13 cellular contexts compared by ENCODE assay signal in the genomic region with DNA sequence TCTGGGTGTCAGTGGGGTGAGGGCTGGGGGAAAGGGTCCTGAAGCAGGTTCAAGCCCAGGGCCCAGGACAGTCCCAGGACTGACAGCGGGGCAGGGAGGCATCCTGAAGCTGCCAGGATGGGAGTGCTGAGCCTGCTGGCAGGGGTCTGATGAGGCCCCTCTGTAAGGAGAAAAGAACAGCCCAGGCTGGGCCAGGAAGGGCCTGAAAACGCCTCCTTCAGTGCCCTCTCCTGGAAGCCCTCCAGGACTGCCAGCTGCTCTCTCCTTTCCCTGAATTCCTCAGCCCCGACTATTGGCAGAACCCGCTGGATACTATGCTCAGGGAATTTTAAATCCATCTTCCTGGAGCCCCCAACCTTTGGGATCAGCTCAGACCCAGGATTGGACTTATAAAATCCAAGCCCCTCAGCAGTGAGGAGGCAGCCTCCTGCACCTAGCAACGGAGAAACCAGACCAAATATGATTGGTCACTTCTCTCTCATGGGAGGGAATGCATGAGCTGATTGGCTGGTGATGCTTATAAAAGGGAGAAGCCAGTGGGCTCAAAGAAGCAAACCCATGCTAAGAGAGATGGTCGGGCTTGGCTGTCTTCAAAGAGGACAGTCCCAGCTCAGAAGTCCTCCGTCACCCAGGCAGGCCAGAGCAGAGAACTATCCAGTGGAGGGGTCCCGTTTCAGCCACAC.
DNase-seq lines count a peak whose midpoint lies in the region; ATAC-seq, FAIRE-seq and TF ChIP-seq lines count a peak whose summit lies in the region.
"Had no signal": no experiment of that assay in that cellular context is flagged by ENCODE, and none has a peak within 500 bp of the region (broad histone marks: within the 10 kb centered on the region; RNA-seq: fewer than 3 reads in every experiment).

No MANE protein-coding gene starts in this region.

- H3K9ac ChIP-seq in GM12878 (ENCODE audit: control insufficient read depth, insufficient read depth, low read length): no peak overlapping the region
- H3K9ac ChIP-seq: BLaER1 treated with 17β-estradiol and CSF1 and Interleukin-3, amounts not matched to agents 10 nM and 100 nM had no signal

- SMC1A ChIA-PET in GM12878 (lab: Charles Lee; ENCODE audit: uncharacterized antibody, unreplicated experiment): no interaction called here

- peaks cover 0 to 11% of the 10 kb centered on the region in 2 experiments; a peak in 2 of 4 replicates for H3K27me3 ChIP-seq in GM12878 (replicated peaks in 1 of 2; ENCODE audit: control insufficient read depth in 2 of 2, insufficient read depth in 2 of 2, low read length in 1 of 2)
- H3K27me3 ChIP-seq: BLaER1 treated with 17β-estradiol and CSF1 and Interleukin-3, amounts not matched to agents 10 nM and 100 nM had no signal

- TF ChIP-seq CTCF in HEK293 (tag by site-specific recombination; IDR thresholded peaks at IDR 0.05) (no peak), GM12878 (IDR thresholded peaks at IDR 0.05 in 2 of 3, conservative IDR thresholded peaks at IDR 0.05 in 1 of 3; ENCODE audit: control insufficient read depth in 2 of 3, extremely low read depth in 1 of 3, insufficient read depth in 1 of 3, low read depth in 3 of 3, low read length in 3 of 3) (no peak)

- no peak for TF ChIP-seq RAD21 in GM12878 (IDR thresholded peaks at IDR 0.05; ENCODE audit: insufficient read depth, low read depth, low read length)

- no peaks in the 10 kb centered on the region for H3K79me2 ChIP-seq in GM12878 (ENCODE audit: control insufficient read depth, insufficient read depth, low read length)

- RAD21 ChIA-PET in GM12878 (lab: Charles Lee; ENCODE audit: unreplicated experiment): no interaction called here

- in situ Hi-C loops in GM12878 (cut with MboI): no loop called here

- H3K4me2 ChIP-seq in GM12878 (ENCODE audit: control insufficient read depth, insufficient read depth): no peak overlapping the region
- H3K4me2 ChIP-seq: BLaER1 treated with 17β-estradiol and CSF1 and Interleukin-3, amounts not matched to agents 10 nM and 100 nM had no signal

- H3K36me3 ChIP-seq in HEK293 (ENCODE audit: control insufficient read depth in 2 of 2, insufficient read depth in 1 of 2, low read length in 2 of 2) (no peaks in the 10 kb centered on the region), GM12878 (ENCODE audit: control insufficient read depth in 2 of 2, insufficient read depth in 2 of 2, low read length in 1 of 2) (no peaks in the 10 kb centered on the region)
- H3K36me3 ChIP-seq: BLaER1 treated with 17β-estradiol and CSF1 and Interleukin-3, amounts not matched to agents 10 nM and 100 nM had no signal

- WGBS in GM12878 (ENCODE audit: insufficient coverage, insufficient replicate concordance, low lambda C conversion rate, missing lambda C conversion rate): 5% methylated on average over 8 of the region's 8 CpGs

- CTCF ChIA-PET in HEK293 (lab: Yijun Ruan, JAX): interaction anchor here (0.6 to 1.2 kb wide), 4 partner anchors 15 to 1645 kb away, joined by 3 to 4 read pairs (median 3); no protein-coding TSS in a partner anchor
- CTCF ChIA-PET in GM12878 (lab: Yijun Ruan, JAX): no interaction called here

- H3K27ac ChIP-seq in HEK293 (ENCODE audit: extremely low read depth, low read depth, low read length) (no peak overlapping the region), GM12878 (ENCODE audit: control insufficient read depth, insufficient read depth) (no peak overlapping the region)
- H3K27ac ChIP-seq: BLaER1 treated with 17β-estradiol and CSF1 and Interleukin-3, amounts not matched to agents 10 nM and 100 nM had no signal

- H4K20me1 ChIP-seq in GM12878 (ENCODE audit: control insufficient read depth, insufficient read depth): no peaks in the 10 kb centered on the region
- H4K20me1 ChIP-seq: BLaER1 treated with 17β-estradiol and CSF1 and Interleukin-3, amounts not matched to agents 10 nM and 100 nM had no signal

- BruUV-seq in GM12878 (replicated peaks; lab: Mats Ljungman, UMichigan): no TSS peak

- TF ChIP-seq POLR2A in GM12878 (IDR thresholded peaks at IDR 0.05; ENCODE audit: low read depth, low read length): no peak

- intact Hi-C loops in GM12878 (cut with micrococcal nuclease; ENCODE audit: unreplicated experiment): no loop called here

- H3K9me3 ChIP-seq in HEK293 (ENCODE audit: control insufficient read depth, insufficient read depth, low read depth, low read length): no peaks in the 10 kb centered on the region
- H3K9me3 ChIP-seq in GM12878 (replicated peaks; ENCODE audit: control insufficient read depth, insufficient read depth, low read length): no peaks in the 10 kb centered on the region
- H3K9me3 ChIP-seq: BLaER1 treated with 17β-estradiol and CSF1 and Interleukin-3, amounts not matched to agents 10 nM and 100 nM had no signal

- ATAC-seq in activated CD4-positive, CD25-positive, alpha-beta regulatory T cell treated with anti-CD3 and anti-CD28 coated beads, Interleukin-2, amount 50 U/mL, for 24 hours: no peak
- peak; percentile 82 for ATAC-seq in GM12878

- H3K4me3 ChIP-seq in HEK293 (ENCODE audit: low read depth, low read length) (no peak overlapping the region), GM12878 (no peak overlapping the region)
- H3K4me3 ChIP-seq: BLaER1 treated with 17β-estradiol and CSF1 and Interleukin-3, amounts not matched to agents 10 nM and 100 nM had no signal

- H2AFZ ChIP-seq in GM12878 (ENCODE audit: control insufficient read depth, low read depth, low read length): no peak overlapping the region

- POLR2A ChIA-PET in HEK293 (lab: Yijun Ruan, JAX): no interaction called here
- POLR2A ChIA-PET in GM12878 (lab: Charles Lee): no interaction called here

- TF ChIP-seq EP300 in GM12878 (IDR thresholded peaks at IDR 0.05; ENCODE audit: borderline replicate concordance in 1 of 2, control insufficient read depth in 1 of 2, low read depth in 2 of 2, low read length in 2 of 2): no peak

- DNase-seq in activated CD4-positive, CD25-positive, alpha-beta regulatory T cell treated with anti-CD3 and anti-CD28 coated beads, Interleukin-2, amount 50 U/mL, for 72 hours: peak; percentile 21
- DNase-seq in GM12878 (ENCODE audit: low read depth, low spot score) (no peak), myocyte (ENCODE audit: low read depth) (peak; percentile 35), GF-D8 (lab: John Stamatoyannopoulos, UW) (no peak), NCI-H345 treated with DMSO at 0.1 percent for 48 hours (lab: John Stamatoyannopoulos, UW; ENCODE audit: unreplicated experiment) (no peak), 8988T (no peak)
- DNase-seq: activated naive CD4-positive, alpha-beta T cell treated with anti-CD3 and anti-CD28 coated beads, Interleukin-2, amount 50 U/mL, for 16 hours; MM.1S; substantia nigra had no signal

- FAIRE-seq in GM12878 (lab: Jason Lieb, UNC): no peak
- FAIRE-seq: RCC 7860 had no signal

- H3K4me1 ChIP-seq in HEK293 (ENCODE audit: control insufficient read depth, insufficient read depth, low read length) (no peaks in the 10 kb centered on the region), GM12878 (ENCODE audit: control insufficient read depth, insufficient read depth, low read length) (no peaks in the 10 kb centered on the region)

TF ChIP-seq in HEK293, 187 proteins besides CTCF, POLR2A, EP300 and RAD21:
- TF ChIP-seq SP2 (tag by site-specific recombination; IDR thresholded peaks at IDR 0.05) (peak; percentile 24; the same call in 1 of the 2 replicates), ZNF133 (tag by site-specific recombination; IDR thresholded peaks at IDR 0.05) (no peak)

TF ChIP-seq in GM12878, 131 proteins besides CTCF, POLR2A, EP300 and RAD21:
- TF ChIP-seq CBX3 (IDR thresholded peaks at IDR 0.05; ENCODE audit: borderline replicate concordance, low read depth) (no peak), RFX5 (IDR thresholded peaks at IDR 0.05; ENCODE audit: low read depth, low read length) (peak; percentile 93)

Comparison
In these comparisons a context has a peak if more than half of its experiments do, and no peak if none do; other contexts are left out.
1. DNase-seq: peak in activated CD4-positive, CD25-positive, alpha-beta regulatory T cell treated with anti-CD3 and anti-CD28 coated beads, Interleukin-2, amount 50 U/mL, for 72 hours (single experiment) and myocyte (single experiment); none in GM12878 (single experiment), GF-D8 (single experiment), NCI-H345 treated with DMSO at 0.1 percent for 48 hours (single experiment) and 8988T (single experiment).